In the genomic region with DNA sequence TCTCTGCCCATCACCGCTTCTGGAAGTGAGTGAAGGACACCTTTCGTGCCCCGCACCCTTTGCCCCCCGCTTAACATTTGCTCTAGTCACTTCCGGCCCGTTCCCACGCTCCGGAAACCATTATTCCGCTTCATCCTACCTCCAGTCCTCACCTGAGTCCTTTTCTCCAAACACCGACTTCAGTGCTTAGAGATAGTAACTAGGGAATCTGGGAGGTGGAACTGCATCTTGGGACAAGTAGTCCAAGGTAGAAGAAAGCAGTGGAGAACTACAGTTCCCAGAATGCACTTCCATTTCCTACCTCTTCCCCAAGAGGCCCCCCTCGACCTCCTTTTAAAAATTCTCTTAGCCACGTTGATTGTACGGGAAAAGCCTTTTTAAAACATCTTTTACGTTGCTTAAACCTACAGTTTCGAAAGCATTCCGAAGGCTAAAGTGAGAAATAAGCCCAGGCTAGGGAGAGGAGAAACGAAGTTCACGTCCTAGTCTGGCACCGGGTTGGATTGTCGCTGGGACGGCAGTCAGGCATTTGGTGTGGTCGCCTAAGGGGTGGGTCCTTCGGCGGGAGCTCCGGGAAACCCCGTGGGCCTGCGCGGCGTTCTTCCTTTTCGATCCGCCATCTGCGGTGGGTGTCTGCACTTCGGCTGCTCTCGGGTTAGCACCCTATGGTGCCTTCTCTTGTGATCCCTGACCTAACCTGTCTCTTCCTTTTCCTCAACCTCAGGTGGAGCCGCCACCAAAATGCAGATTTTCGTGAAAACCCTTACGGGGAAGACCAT, we compare ENCODE assay signal across 1 cellular context.
A peak's percentile ranks its signal among the peaks of the same experiment; 100 is the strongest.
TF ChIP-seq lines count a peak whose summit lies in the region.

A gene (minus strand): TSS at position 210 of the 779 bp plus-strand sequence. CDS start 9,882 bp downstream, outside the sequence.
A gene (plus strand): TSS at position 605 of the 779 bp plus-strand sequence. CDS start 137 bp downstream, at position 742.

TF ChIP-seq in HepG2, 621 proteins besides CTCF, POLR2A, EP300 and RAD21 (continued from another document and continues in another):
- TF ChIP-seq, protein P1, sequence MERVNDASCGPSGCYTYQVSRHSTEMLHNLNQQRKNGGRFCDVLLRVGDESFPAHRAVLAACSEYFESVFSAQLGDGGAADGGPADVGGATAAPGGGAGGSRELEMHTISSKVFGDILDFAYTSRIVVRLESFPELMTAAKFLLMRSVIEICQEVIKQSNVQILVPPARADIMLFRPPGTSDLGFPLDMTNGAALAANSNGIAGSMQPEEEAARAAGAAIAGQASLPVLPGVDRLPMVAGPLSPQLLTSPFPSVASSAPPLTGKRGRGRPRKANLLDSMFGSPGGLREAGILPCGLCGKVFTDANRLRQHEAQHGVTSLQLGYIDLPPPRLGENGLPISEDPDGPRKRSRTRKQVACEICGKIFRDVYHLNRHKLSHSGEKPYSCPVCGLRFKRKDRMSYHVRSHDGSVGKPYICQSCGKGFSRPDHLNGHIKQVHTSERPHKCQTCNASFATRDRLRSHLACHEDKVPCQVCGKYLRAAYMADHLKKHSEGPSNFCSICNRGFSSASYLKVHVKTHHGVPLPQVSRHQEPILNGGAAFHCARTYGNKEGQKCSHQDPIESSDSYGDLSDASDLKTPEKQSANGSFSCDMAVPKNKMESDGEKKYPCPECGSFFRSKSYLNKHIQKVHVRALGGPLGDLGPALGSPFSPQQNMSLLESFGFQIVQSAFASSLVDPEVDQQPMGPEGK (CRISPR knock-in tag; IDR thresholded peaks at IDR 0.05), result peak; percentile 78
- TF ChIP-seq FOXA1 (IDR thresholded peaks at IDR 0.05) (no peak), FOXA1 (CRISPR knock-in tag; IDR thresholded peaks at IDR 0.05) (0 out of 2 replicates have a peak, but pooled peaks have one; percentile 0), ZNF335 (CRISPR knock-in tag; IDR thresholded peaks at IDR 0.05) (peak; percentile 100), TBX3 (IDR thresholded peaks at IDR 0.05; ENCODE audit: borderline replicate concordance) (0 out of 2 replicates have a peak, but pooled peaks have one; percentile 28), BRD4 (CRISPR knock-in tag; IDR thresholded peaks at IDR 0.05) (peak; percentile 96), KDM2A (CRISPR knock-in tag; IDR thresholded peaks at IDR 0.05; ENCODE audit: borderline replicate concordance, low read depth) (peak; percentile 91), ZNF746 (CRISPR knock-in tag; IDR thresholded peaks at IDR 0.05) (peak; percentile 87), ZKSCAN8 (CRISPR knock-in tag; IDR thresholded peaks at IDR 0.05; ENCODE audit: borderline replicate concordance) (peak; percentile 71; the same call in 1 of the 2 replicates), DMAP1 (CRISPR knock-in tag; IDR thresholded peaks at IDR 0.05) (peak; percentile 99), FOXP1 (IDR thresholded peaks at IDR 0.05) (no peak), FOXP1 (CRISPR knock-in tag; IDR thresholded peaks at IDR 0.05) (no peak), ARNT2 (CRISPR knock-in tag; IDR thresholded peaks at IDR 0.05; ENCODE audit: low read depth) (peak; percentile 56; the same call in 1 of the 2 replicates), PTBP1 (IDR thresholded peaks at IDR 0.05; ENCODE audit: low read depth, low read length, poor library complexity, severe bottlenecking) (peak; percentile 36), POGZ (CRISPR knock-in tag; IDR thresholded peaks at IDR 0.05) (peak; percentile 67; the same call in 1 of the 2 replicates), TOE1 (CRISPR knock-in tag; IDR thresholded peaks at IDR 0.05) (no peak; the same call in 1 of the 2 replicates), FOXO1 (CRISPR knock-in tag; IDR thresholded peaks at IDR 0.05) (peak; percentile 55), ZKSCAN1 (IDR thresholded peaks at IDR 0.05; ENCODE audit: low read length) (peak; percentile 26; the same call in 1 of the 2 replicates), ZNF598 (CRISPR knock-in tag; IDR thresholded peaks at IDR 0.05; ENCODE audit: borderline replicate concordance) (no peak), SOX5 (CRISPR knock-in tag; IDR thresholded peaks at IDR 0.05; ENCODE audit: borderline replicate concordance) (peak; percentile 44; the same call in 1 of the 2 replicates), MLLT10 (CRISPR knock-in tag; IDR thresholded peaks at IDR 0.05) (no peak), ZNF12 (CRISPR knock-in tag; IDR thresholded peaks at IDR 0.05) (0 out of 2 replicates have a peak, but pooled peaks have one; percentile 60), ZNF749 (CRISPR knock-in tag; IDR thresholded peaks at IDR 0.05; ENCODE audit: borderline replicate concordance) (peak; percentile 81; the same call in 1 of the 2 replicates), ZNF569 (CRISPR knock-in tag; IDR thresholded peaks at IDR 0.05; ENCODE audit: borderline replicate concordance) (no peak), HES4 (CRISPR knock-in tag; IDR thresholded peaks at IDR 0.05; ENCODE audit: borderline replicate concordance) (no peak), NRL (CRISPR knock-in tag; IDR thresholded peaks at IDR 0.05; ENCODE audit: borderline replicate concordance) (peak; percentile 94; the same call in 1 of the 2 replicates), ZNF552 (CRISPR knock-in tag; IDR thresholded peaks at IDR 0.05; ENCODE audit: borderline replicate concordance) (no peak; the same call in 1 of the 2 replicates), ZNF44 (CRISPR knock-in tag; IDR thresholded peaks at IDR 0.05) (peak; percentile 95), TSC22D2 (CRISPR knock-in tag; IDR thresholded peaks at IDR 0.05; ENCODE audit: borderline replicate concordance) (0 out of 2 replicates have a peak, but pooled peaks have one; percentile 66), ZNF782 (CRISPR knock-in tag; IDR thresholded peaks at IDR 0.05; ENCODE audit: borderline replicate concordance) (peak; percentile 90; the same call in 1 of the 2 replicates), ATF1 (CRISPR knock-in tag; IDR thresholded peaks at IDR 0.05) (peak; percentile 72; the same call in 1 of the 2 replicates), SETDB1 (CRISPR knock-in tag; IDR thresholded peaks at IDR 0.05; ENCODE audit: borderline replicate concordance) (no peak), RORA (CRISPR knock-in tag; IDR thresholded peaks at IDR 0.05) (no peak), ATRX (CRISPR knock-in tag; IDR thresholded peaks at IDR 0.05; ENCODE audit: borderline replicate concordance) (no peak), SOX13 (IDR thresholded peaks at IDR 0.05) (peak; percentile 44; the same call in 1 of the 2 replicates), SOX13 (CRISPR knock-in tag; conservative IDR thresholded peaks at IDR 0.05 in 1 of 2, IDR thresholded peaks at IDR 0.05 in 1 of 2) (peak in 1 of 2 experiments; percentile 48; a peak in 2 of 4 replicates)
- TF ChIP-seq, protein P2, sequence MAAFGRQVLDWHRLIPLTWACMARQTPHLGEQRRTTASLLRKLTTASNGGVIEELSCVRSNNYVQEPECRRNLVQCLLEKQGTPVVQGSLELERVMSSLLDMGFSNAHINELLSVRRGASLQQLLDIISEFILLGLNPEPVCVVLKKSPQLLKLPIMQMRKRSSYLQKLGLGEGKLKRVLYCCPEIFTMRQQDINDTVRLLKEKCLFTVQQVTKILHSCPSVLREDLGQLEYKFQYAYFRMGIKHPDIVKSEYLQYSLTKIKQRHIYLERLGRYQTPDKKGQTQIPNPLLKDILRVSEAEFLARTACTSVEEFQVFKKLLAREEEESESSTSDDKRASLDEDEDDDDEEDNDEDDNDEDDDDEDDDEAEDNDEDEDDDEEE (CRISPR knock-in tag; IDR thresholded peaks at IDR 0.05), result no peak
- TF ChIP-seq, protein P3, sequence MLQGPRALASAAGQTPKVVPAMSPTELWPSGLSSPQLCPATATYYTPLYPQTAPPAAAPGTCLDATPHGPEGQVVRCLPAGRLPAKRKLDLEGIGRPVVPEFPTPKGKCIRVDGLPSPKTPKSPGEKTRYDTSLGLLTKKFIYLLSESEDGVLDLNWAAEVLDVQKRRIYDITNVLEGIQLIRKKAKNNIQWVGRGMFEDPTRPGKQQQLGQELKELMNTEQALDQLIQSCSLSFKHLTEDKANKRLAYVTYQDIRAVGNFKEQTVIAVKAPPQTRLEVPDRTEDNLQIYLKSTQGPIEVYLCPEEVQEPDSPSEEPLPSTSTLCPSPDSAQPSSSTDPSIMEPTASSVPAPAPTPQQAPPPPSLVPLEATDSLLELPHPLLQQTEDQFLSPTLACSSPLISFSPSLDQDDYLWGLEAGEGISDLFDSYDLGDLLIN (CRISPR knock-in tag; IDR thresholded peaks at IDR 0.05; ENCODE audit: borderline replicate concordance), result peak; percentile 72; the same call in 1 of the 2 replicates
- TF ChIP-seq, protein P4, sequence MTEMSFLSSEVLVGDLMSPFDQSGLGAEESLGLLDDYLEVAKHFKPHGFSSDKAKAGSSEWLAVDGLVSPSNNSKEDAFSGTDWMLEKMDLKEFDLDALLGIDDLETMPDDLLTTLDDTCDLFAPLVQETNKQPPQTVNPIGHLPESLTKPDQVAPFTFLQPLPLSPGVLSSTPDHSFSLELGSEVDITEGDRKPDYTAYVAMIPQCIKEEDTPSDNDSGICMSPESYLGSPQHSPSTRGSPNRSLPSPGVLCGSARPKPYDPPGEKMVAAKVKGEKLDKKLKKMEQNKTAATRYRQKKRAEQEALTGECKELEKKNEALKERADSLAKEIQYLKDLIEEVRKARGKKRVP (CRISPR knock-in tag; IDR thresholded peaks at IDR 0.05), result peak in 1 of 2 experiments; percentile 53; a peak in 1 of 4 replicates
- TF ChIP-seq, protein P5, sequence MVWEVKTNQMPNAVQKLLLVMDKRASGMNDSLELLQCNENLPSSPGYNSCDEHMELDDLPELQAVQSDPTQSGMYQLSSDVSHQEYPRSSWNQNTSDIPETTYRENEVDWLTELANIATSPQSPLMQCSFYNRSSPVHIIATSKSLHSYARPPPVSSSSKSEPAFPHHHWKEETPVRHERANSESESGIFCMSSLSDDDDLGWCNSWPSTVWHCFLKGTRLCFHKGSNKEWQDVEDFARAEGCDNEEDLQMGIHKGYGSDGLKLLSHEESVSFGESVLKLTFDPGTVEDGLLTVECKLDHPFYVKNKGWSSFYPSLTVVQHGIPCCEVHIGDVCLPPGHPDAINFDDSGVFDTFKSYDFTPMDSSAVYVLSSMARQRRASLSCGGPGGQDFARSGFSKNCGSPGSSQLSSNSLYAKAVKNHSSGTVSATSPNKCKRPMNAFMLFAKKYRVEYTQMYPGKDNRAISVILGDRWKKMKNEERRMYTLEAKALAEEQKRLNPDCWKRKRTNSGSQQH (CRISPR knock-in tag; IDR thresholded peaks at IDR 0.05; ENCODE audit: low read depth), result peak; percentile 75
- TF ChIP-seq, protein P6, sequence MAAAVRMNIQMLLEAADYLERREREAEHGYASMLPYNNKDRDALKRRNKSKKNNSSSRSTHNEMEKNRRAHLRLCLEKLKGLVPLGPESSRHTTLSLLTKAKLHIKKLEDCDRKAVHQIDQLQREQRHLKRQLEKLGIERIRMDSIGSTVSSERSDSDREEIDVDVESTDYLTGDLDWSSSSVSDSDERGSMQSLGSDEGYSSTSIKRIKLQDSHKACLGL (CRISPR knock-in tag; IDR thresholded peaks at IDR 0.05), result peak; percentile 61; the same call in 1 of the 2 replicates
- TF ChIP-seq, protein P7, sequence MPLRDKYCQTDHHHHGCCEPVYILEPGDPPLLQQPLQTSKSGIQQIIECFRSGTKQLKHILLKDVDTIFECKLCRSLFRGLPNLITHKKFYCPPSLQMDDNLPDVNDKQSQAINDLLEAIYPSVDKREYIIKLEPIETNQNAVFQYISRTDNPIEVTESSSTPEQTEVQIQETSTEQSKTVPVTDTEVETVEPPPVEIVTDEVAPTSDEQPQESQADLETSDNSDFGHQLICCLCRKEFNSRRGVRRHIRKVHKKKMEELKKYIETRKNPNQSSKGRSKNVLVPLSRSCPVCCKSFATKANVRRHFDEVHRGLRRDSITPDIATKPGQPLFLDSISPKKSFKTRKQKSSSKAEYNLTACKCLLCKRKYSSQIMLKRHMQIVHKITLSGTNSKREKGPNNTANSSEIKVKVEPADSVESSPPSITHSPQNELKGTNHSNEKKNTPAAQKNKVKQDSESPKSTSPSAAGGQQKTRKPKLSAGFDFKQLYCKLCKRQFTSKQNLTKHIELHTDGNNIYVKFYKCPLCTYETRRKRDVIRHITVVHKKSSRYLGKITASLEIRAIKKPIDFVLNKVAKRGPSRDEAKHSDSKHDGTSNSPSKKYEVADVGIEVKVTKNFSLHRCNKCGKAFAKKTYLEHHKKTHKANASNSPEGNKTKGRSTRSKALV (CRISPR knock-in tag; IDR thresholded peaks at IDR 0.05), result no peak
- TF ChIP-seq, protein P8, sequence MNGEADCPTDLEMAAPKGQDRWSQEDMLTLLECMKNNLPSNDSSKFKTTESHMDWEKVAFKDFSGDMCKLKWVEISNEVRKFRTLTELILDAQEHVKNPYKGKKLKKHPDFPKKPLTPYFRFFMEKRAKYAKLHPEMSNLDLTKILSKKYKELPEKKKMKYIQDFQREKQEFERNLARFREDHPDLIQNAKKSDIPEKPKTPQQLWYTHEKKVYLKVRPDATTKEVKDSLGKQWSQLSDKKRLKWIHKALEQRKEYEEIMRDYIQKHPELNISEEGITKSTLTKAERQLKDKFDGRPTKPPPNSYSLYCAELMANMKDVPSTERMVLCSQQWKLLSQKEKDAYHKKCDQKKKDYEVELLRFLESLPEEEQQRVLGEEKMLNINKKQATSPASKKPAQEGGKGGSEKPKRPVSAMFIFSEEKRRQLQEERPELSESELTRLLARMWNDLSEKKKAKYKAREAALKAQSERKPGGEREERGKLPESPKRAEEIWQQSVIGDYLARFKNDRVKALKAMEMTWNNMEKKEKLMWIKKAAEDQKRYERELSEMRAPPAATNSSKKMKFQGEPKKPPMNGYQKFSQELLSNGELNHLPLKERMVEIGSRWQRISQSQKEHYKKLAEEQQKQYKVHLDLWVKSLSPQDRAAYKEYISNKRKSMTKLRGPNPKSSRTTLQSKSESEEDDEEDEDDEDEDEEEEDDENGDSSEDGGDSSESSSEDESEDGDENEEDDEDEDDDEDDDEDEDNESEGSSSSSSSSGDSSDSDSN (CRISPR knock-in tag; IDR thresholded peaks at IDR 0.05), result peak; percentile 55
- TF ChIP-seq, protein P9, sequence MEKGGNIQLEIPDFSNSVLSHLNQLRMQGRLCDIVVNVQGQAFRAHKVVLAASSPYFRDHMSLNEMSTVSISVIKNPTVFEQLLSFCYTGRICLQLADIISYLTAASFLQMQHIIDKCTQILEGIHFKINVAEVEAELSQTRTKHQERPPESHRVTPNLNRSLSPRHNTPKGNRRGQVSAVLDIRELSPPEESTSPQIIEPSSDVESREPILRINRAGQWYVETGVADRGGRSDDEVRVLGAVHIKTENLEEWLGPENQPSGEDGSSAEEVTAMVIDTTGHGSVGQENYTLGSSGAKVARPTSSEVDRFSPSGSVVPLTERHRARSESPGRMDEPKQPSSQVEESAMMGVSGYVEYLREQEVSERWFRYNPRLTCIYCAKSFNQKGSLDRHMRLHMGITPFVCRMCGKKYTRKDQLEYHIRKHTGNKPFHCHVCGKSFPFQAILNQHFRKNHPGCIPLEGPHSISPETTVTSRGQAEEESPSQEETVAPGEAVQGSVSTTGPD (CRISPR knock-in tag; IDR thresholded peaks at IDR 0.05), result peak; percentile 43; the same call in 1 of the 2 replicates
- TF ChIP-seq, protein P10, sequence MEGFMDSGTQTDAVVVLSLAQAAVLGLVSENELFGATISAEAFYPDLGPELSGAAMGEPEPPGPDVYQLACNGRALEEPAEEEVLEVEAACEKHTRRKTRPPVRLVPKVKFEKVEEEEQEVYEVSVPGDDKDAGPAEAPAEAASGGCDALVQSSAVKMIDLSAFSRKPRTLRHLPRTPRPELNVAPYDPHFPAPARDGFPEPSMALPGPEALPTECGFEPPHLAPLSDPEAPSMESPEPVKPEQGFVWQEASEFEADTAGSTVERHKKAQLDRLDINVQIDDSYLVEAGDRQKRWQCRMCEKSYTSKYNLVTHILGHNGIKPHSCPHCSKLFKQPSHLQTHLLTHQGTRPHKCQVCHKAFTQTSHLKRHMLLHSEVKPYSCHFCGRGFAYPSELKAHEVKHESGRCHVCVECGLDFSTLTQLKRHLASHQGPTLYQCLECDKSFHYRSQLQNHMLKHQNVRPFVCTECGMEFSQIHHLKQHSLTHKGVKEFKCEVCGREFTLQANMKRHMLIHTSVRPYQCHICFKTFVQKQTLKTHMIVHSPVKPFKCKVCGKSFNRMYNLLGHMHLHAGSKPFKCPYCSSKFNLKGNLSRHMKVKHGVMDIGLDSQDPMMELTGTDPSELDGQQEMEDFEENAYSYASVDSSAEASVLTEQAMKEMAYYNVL (CRISPR knock-in tag; IDR thresholded peaks at IDR 0.05; ENCODE audit: borderline replicate concordance), result peak; percentile 39; the same call in 1 of the 2 replicates
